8 cellular contexts compared by ENCODE assay signal in genomic region chr11:125625594-125626380, GRCh38. TPM values are rescaled to one million over a fixed set of nuclear protein-coding genes. Genes with fewer than 3 reads are reported as not detected.
A peak's percentile ranks its signal among the peaks of the same experiment; 100 is the strongest.
DNase-seq lines count a peak whose midpoint lies in the region; ATAC-seq, FAIRE-seq and TF ChIP-seq lines count a peak whose summit lies in the region.

No MANE protein-coding gene starts in this region.

- H3K27me3 ChIP-seq in HUES6 (ENCODE audit: control insufficient read depth, insufficient read depth, low read length): no peaks in the 10 kb centered on the region
- no peaks in the 10 kb centered on the region for H3K27me3 ChIP-seq in OCI-LY1 (ENCODE audit: insufficient read depth, low read length)

- H2AFZ ChIP-seq in OCI-LY1 (ENCODE audit: low read length): no peak overlapping the region

- TF ChIP-seq CTCF in D721Med (IDR thresholded peaks at IDR 0.05; ENCODE audit: insufficient read depth, missing control alignments): no peak
- no peak for TF ChIP-seq CTCF in OCI-LY1 (IDR thresholded peaks at IDR 0.05; ENCODE audit: low read length)

- peak overlapping the region; percentile 87 for H3K27ac ChIP-seq in HUES6 (ENCODE audit: low read depth, low read length)
- H3K27ac ChIP-seq in OCI-LY1 (ENCODE audit: low read depth, low read length, poor library complexity, severe bottlenecking): peak overlapping the region; percentile 93
- H3K27ac ChIP-seq in epithelial cell of prostate: peak overlapping the region; percentile 92

- H4K20me1 ChIP-seq in OCI-LY1 (ENCODE audit: insufficient read depth, low read length): no peaks in the 10 kb centered on the region

- H3K36me3 ChIP-seq in HUES6 (ENCODE audit: control insufficient read depth, insufficient read depth, low read length) (peaks cover 50% of the 10 kb centered on the region), OCI-LY1 (ENCODE audit: insufficient read depth, low read length) (peaks cover 31% of the 10 kb centered on the region)

- H3K79me2 ChIP-seq in OCI-LY1 (ENCODE audit: insufficient read depth, low read length): peaks cover 21% of the 10 kb centered on the region

- H3K9ac ChIP-seq in HUES6 (ENCODE audit: low read length) (peak overlapping the region; percentile 96), OCI-LY1 (ENCODE audit: low read length) (peak overlapping the region; percentile 85)

- H3K9me3 ChIP-seq in HUES6 (ENCODE audit: control insufficient read depth, insufficient read depth, low read depth, low read length) (no peaks in the 10 kb centered on the region), OCI-LY1 (ENCODE audit: low read length) (no peaks in the 10 kb centered on the region)

- DNase-seq in D721Med (ENCODE audit: insufficient read length, low spot score) (peak; percentile 54), activated T-cell treated with anti-CD3 and anti-CD28 coated beads for 4 hours (peak; percentile 82), epithelial cell of prostate (ENCODE audit: low read depth, low spot score) (peak; percentile 29), mucosa of gallbladder (ENCODE audit: low spot score) (peak; percentile 88)
- DNase-seq in stimulated activated CD8-positive, alpha-beta memory T cell treated with anti-CD3 and anti-CD28 coated beads, Interleukin-4, amount 100 ng/mL, for 24 hours (ENCODE audit: low read depth): peak; percentile 78

- H3K4me1 ChIP-seq in HUES6 (ENCODE audit: control insufficient read depth, insufficient read depth, low read length): peaks cover 12% of the 10 kb centered on the region; the same call in 1 of the 2 replicates
- H3K4me1 ChIP-seq in OCI-LY1 (ENCODE audit: insufficient read depth, low read length, severe bottlenecking): peaks cover 24% of the 10 kb centered on the region

- FAIRE-seq in D721Med (lab: Jason Lieb, UNC): no peak

- peak; percentile 78 for ATAC-seq in GM21447 (IDR thresholded peaks at IDR 0.05; ENCODE audit: unreplicated experiment)

- H3K4me3 ChIP-seq in HUES6 (ENCODE audit: low read depth, low read length): peak overlapping the region; percentile 87
- H3K4me3 ChIP-seq in OCI-LY1 (ENCODE audit: low read depth, low read length, poor library complexity, severe bottlenecking): peak overlapping the region; percentile 85

- H3F3A ChIP-seq in OCI-LY1 (ENCODE audit: insufficient read depth, low read length): no peaks in the 10 kb centered on the region

- no peaks in the 10 kb centered on the region for H3K9me2 ChIP-seq in OCI-LY1 (ENCODE audit: low read depth, low read length)

- peak overlapping the region; percentile 75 for H3K4me2 ChIP-seq in OCI-LY1 (ENCODE audit: low read length)

RNA-seq across cellular contexts. Expression of gene CHEK1, which starts 0.8 kb away (rescaled TPM):
- 4.9 TPM for total RNA-seq in mucosa of gallbladder

RNA-seq across cellular contexts. Expression of gene STT3A, which starts 33.1 kb away (rescaled TPM):
- total RNA-seq in mucosa of gallbladder: 139 TPM

RNA-seq across cellular contexts. Expression of gene ACRV1, which starts 54.9 kb away (rescaled TPM):
- not detected for total RNA-seq in mucosa of gallbladder

RNA-seq across cellular contexts. Expression of gene EI24, which starts 56.5 kb away (rescaled TPM):
- 77.3 TPM for total RNA-seq in mucosa of gallbladder

Comparison
In these comparisons a context has a peak if more than half of its experiments do, and no peak if none do; other contexts are left out.
1. Peak in every context shown above with its lines: DNase-seq, ATAC-seq, H3K4me3 ChIP-seq and H3K27ac ChIP-seq.
2. DNase-seq: peak in every context shown above with its lines; median percentile 88 in mucosa of gallbladder; 82 in activated T-cell treated with anti-CD3 and anti-CD28 coated beads for 4 hours; 78 in stimulated activated CD8-positive, alpha-beta memory T cell treated with anti-CD3 and anti-CD28 coated beads, Interleukin-4, amount 100 ng/mL, for 24 hours; 54 in D721Med; 29 in epithelial cell of prostate.